Comparison of ENCODE assay signal across 27 cellular contexts in the genomic region with DNA sequence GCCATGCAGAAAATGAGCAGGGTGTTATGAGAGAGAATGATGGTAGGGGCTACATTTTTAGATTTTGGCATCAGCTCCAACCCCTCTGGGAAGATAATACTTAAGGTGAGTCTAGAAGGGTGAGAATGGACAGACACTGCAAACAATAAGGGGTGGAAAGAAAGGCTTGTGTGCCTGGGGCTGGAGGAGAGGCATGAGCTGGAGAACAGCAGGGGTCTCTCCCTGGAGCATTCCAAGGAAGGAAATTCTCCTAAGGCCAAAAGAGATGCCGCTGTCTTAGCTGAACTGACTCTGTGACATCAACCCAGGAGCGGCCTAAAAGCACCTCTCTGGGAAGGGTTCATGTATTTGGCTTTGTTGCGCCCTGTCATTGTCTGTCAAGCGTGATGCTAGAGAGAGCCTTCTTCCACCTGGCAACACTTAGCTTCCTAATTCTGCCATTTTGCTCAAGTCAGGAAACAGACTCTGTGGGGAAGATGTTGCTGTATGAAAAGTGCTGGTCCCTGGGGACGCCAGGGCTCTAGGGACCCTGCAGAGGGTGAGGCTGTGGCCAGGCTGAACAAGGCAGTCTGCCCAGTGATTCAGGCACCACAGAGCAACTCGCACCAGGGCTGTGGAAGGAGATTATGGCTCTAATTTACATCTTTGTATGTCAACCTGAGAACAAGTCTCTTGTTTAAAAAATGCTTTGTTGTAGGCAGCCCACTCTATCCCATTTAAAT.
DNase-seq lines count a peak whose midpoint lies in the region; ATAC-seq and TF ChIP-seq lines count a peak whose summit lies in the region.
"Had no signal": no experiment of that assay in that cellular context is flagged by ENCODE, and none has a peak within 500 bp of the region (broad histone marks: within the 10 kb centered on the region; RNA-seq: fewer than 3 reads in every experiment).

No MANE protein-coding gene starts in this region.

- in situ Hi-C loops in brain microvascular endothelial cell (cut with HindIII; ENCODE audit: low pct_ligation_motif_present, low sequenced_read_pairs): no loop called here

- DNase-seq in NCI-H526 (lab: John Stamatoyannopoulos, UW): peak; percentile 4 to 48
- DNase-seq in NCI-H526 treated with DMSO at 0.1 percent for 48 hours (lab: John Stamatoyannopoulos, UW): no peak
- peak; percentile 57 for DNase-seq in NCI-H187 treated with DMSO at 0.1 percent for 48 hours (lab: John Stamatoyannopoulos, UW)
- DNase-seq in cerebellum (ENCODE audit: low spot score): peak; percentile 15
- no peak for DNase-seq in stimulated activated CD4-positive, alpha-beta T cell treated with anti-CD3 and anti-CD28 coated beads, Interleukin-2, amount 100 ng/mL, for 48 hours
- DNase-seq in brain microvascular endothelial cell: no peak
- DNase-seq: activated CD4-positive, alpha-beta T cell treated with anti-CD3 and anti-CD28 coated beads, Interleukin-2, amount 10 ng/mL, durations not matched to agents 7 days and 5 days; activated naive CD4-positive, alpha-beta T cell treated with anti-CD3 and anti-CD28 coated beads for 36 hours; DND-41; effector memory CD8-positive, alpha-beta T cell; esophagus squamous epithelium; HFFc6; hippocampal formation; KBM-7; left ventricle myocardium superior; MM.1S; ovary; stimulated activated CD4-positive, alpha-beta T cell treated with anti-CD3 and anti-CD28 coated beads, Interleukin-2, amount 100 ng/mL, for 24 hours; WERI-Rb-1 had no signal

- H3K36me3 ChIP-seq in brain microvascular endothelial cell (replicated peaks): no peaks in the 10 kb centered on the region
- H3K36me3 ChIP-seq: breast epithelium, esophagus squamous epithelium, ovary, WERI-Rb-1 had no signal

- TF ChIP-seq CTCF in brain microvascular endothelial cell (IDR thresholded peaks at IDR 0.05; ENCODE audit: low read depth, low read length, missing control alignments): no peak

- H3K4me3 ChIP-seq in brain microvascular endothelial cell (ENCODE audit: low read depth, low read length): no peak overlapping the region
- H3K4me3 ChIP-seq: A549, breast epithelium, coronary artery, esophagus squamous epithelium, ovary, SK-N-MC, smooth muscle cell had no signal

- no peaks in the 10 kb centered on the region for H3K27me3 ChIP-seq in brain microvascular endothelial cell (replicated peaks)
- H3K27me3 ChIP-seq: breast epithelium, esophagus squamous epithelium, ovary had no signal

- H3K27ac ChIP-seq in brain microvascular endothelial cell: no peak overlapping the region
- H3K27ac ChIP-seq: A549, breast epithelium, coronary artery, esophagus squamous epithelium, ovary, SK-N-MC, WERI-Rb-1 had no signal

- ATAC-seq in GM18873 (IDR thresholded peaks at IDR 0.05; ENCODE audit: low FRiP score, unreplicated experiment) (no peak), HG03460 (IDR thresholded peaks at IDR 0.05; ENCODE audit: unreplicated experiment) (no peak)
- ATAC-seq: A549; effector memory CD8-positive, alpha-beta T cell; left ventricle myocardium superior; natural killer cell treated with Interleukin-12 subunit alpha and Interleukin-12 subunit beta and Interleukin-15 and Interleukin-18, amount 100 ng/mL, for 72 hours had no signal

Comparison
In these comparisons a context has a peak if more than half of its experiments do, and no peak if none do; other contexts are left out.
1. DNase-seq: peak in NCI-H526 (2 of 2), NCI-H187 treated with DMSO at 0.1 percent for 48 hours (single experiment) and cerebellum (single experiment); none in NCI-H526 treated with DMSO at 0.1 percent for 48 hours (single experiment), stimulated activated CD4-positive, alpha-beta T cell treated with anti-CD3 and anti-CD28 coated beads, Interleukin-2, amount 100 ng/mL, for 48 hours (0 of 2) and brain microvascular endothelial cell (single experiment).